1 cellular context compared by ENCODE assay signal in genomic region chr1:192724670-192725069, GRCh38.
TF ChIP-seq lines count a peak whose summit lies in the region.

No MANE protein-coding gene starts in this region.

TF ChIP-seq in HepG2, 621 proteins besides CTCF, POLR2A, EP300 and RAD21 (continued from another document):
- TF ChIP-seq BRCA1 (CRISPR knock-in tag; IDR thresholded peaks at IDR 0.05) (no peak), E2F5 (CRISPR knock-in tag; conservative IDR thresholded peaks at IDR 0.05) (no peak), SP4 (CRISPR knock-in tag; IDR thresholded peaks at IDR 0.05) (no peak), MAFG (CRISPR knock-in tag; IDR thresholded peaks at IDR 0.05) (no peak), ZSCAN12 (CRISPR knock-in tag; IDR thresholded peaks at IDR 0.05) (no peak)
TF ChIP-seq in HepG2: peak in this region for 0.
